9 cellular contexts compared by ENCODE assay signal in the genomic region with DNA sequence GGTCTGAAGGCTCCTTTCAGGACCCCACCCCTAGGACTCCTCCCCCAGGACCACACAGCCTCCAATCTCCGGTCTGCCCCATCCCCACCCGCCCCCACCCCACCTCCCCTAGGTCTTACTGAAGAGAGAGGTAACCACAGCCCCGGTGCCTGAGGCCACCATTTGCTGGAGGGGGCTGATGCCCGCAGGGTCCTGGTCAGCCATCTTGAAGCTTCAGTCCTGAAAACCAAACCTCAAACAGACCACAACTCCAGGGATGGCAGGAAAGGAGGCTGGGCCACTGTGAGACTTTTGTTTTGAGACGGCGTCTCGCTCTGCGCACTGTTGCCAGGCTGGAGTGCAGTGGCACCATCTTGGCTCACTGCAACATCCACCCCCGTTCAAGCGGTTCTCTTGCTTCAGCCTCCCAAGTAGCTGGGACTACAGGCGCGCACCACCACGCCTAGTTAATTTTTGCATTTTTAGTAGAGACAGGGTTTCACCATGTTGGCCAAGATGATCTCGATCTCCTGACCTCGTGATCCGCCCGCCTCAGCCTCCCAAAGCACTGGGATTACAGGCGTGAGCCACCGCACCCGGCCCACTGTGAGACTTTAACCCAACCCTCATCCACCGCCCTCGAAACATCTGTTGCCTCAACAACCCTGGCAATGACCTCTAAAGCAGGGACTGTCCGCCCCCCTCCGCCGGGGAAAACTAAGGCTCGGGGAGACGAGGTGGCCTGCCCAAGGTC. TPM values are rescaled to one million over a fixed set of nuclear protein-coding genes. Genes with fewer than 3 reads are reported as not detected.
DNase-seq lines count a peak whose midpoint lies in the region; ATAC-seq and TF ChIP-seq lines count a peak whose summit lies in the region.
"Had no signal": no experiment of that assay in that cellular context is flagged by ENCODE, and none has a peak within 500 bp of the region (broad histone marks: within the 10 kb centered on the region; RNA-seq: fewer than 3 reads in every experiment).

No MANE protein-coding gene starts in this region.

- peaks cover 32% of the 10 kb centered on the region for H3K36me3 ChIP-seq in adipocyte (ENCODE audit: control insufficient read depth, insufficient read depth, low read length, severe bottlenecking)
- H3K36me3 ChIP-seq in kidney epithelial cell (ENCODE audit: control insufficient read depth, insufficient read depth, low read length), result no peaks in the 10 kb centered on the region
- peaks cover 39% of the 10 kb centered on the region for H3K36me3 ChIP-seq in suprapubic skin

- no peaks in the 10 kb centered on the region for H3K9me3 Mint-ChIP-seq in T-helper 1 cell treated with Interleukin-12 subunit alpha and Interleukin-12 subunit beta and Interleukin-4 antibody, amounts not matched to agents 30 μg/mL and 1 μg/mL, for 36 hours

- ATAC-seq in left lobe of liver, result no peak

- H3K36me3 Mint-ChIP-seq in T-helper 1 cell treated with Interleukin-12 subunit alpha and Interleukin-12 subunit beta and Interleukin-4 antibody, amounts not matched to agents 30 μg/mL and 1 μg/mL, for 36 hours (ENCODE audit: low read depth), result peaks cover 13% of the 10 kb centered on the region

- H3K27me3 Mint-ChIP-seq in T-helper 1 cell treated with Interleukin-12 subunit alpha and Interleukin-12 subunit beta and Interleukin-4 antibody, amounts not matched to agents 30 μg/mL and 1 μg/mL, for 36 hours (ENCODE audit: low read depth), result no peaks in the 10 kb centered on the region

- no peak for TF ChIP-seq POLR2A in suprapubic skin (IDR thresholded peaks at IDR 0.05)

- H3K9me3 ChIP-seq in adipocyte (ENCODE audit: control insufficient read depth, low read length), result no peaks in the 10 kb centered on the region
- H3K9me3 ChIP-seq in suprapubic skin, result no peaks in the 10 kb centered on the region

- WGBS in suprapubic skin, result 68% methylated on average over 25 of the region's 27 CpGs

- H3K4me3 ChIP-seq in adipocyte (ENCODE audit: low read length) (peak overlapping the region; percentile 90), kidney epithelial cell (ENCODE audit: low read depth, low read length) (peak overlapping the region; percentile 92), suprapubic skin (peak overlapping the region; percentile 98)

- H3K4me3 Mint-ChIP-seq in T-helper 1 cell treated with Interleukin-12 subunit alpha and Interleukin-12 subunit beta and Interleukin-4 antibody, amounts not matched to agents 30 μg/mL and 1 μg/mL, for 36 hours, result peak overlapping the region; percentile 85

- TF ChIP-seq CTCF in kidney epithelial cell (IDR thresholded peaks at IDR 0.05; ENCODE audit: insufficient read depth, low read length, poor library complexity, severe bottlenecking) (no peak), suprapubic skin (IDR thresholded peaks at IDR 0.05) (no peak)

- H3K4me1 ChIP-seq in adipocyte (ENCODE audit: control insufficient read depth, insufficient read depth, low read length) (peaks cover 17% of the 10 kb centered on the region), suprapubic skin (peaks cover 38% of the 10 kb centered on the region)

- H3K27me3 ChIP-seq in adipocyte (replicated peaks; ENCODE audit: control insufficient read depth, insufficient read depth, low read length), result no peaks in the 10 kb centered on the region
- H3K27me3 ChIP-seq in kidney epithelial cell (ENCODE audit: control insufficient read depth, insufficient read depth, low read length), result no peaks in the 10 kb centered on the region
- no peaks in the 10 kb centered on the region for H3K27me3 ChIP-seq in suprapubic skin

- H3K27ac ChIP-seq in suprapubic skin, result no peak overlapping the region

- DNase-seq in T-helper 1 cell (no peak), adipocyte (ENCODE audit: low read depth) (no peak), kidney epithelial cell (ENCODE audit: low read depth) (no peak), suprapubic skin (ENCODE audit: low spot score in 2 of 2) (no peak), left lobe of liver (ENCODE audit: low spot score) (no peak), DMS153 treated with DMSO at 0.1 percent for 48 hours (lab: John Stamatoyannopoulos, UW; ENCODE audit: unreplicated experiment) (no peak)
- no peak for DNase-seq in NK-92 treated with Interleukin-12 subunit alpha and Interleukin-12 subunit beta, amount 100 ng/mL, for 24 hours (lab: John Stamatoyannopoulos, UW)

- no peak for TF ChIP-seq EP300 in suprapubic skin (IDR thresholded peaks at IDR 0.05)

- peak overlapping the region; percentile 92 for H3K9ac ChIP-seq in adipocyte (ENCODE audit: low read length)

- peak overlapping the region; percentile 45 for H3K27ac Mint-ChIP-seq in T-helper 1 cell treated with Interleukin-12 subunit alpha and Interleukin-12 subunit beta and Interleukin-4 antibody, amounts not matched to agents 30 μg/mL and 1 μg/mL, for 36 hours

- peaks cover 17% of the 10 kb centered on the region for H3K4me1 Mint-ChIP-seq in T-helper 1 cell treated with Interleukin-12 subunit alpha and Interleukin-12 subunit beta and Interleukin-4 antibody, amounts not matched to agents 30 μg/mL and 1 μg/mL, for 36 hours (ENCODE audit: low read depth)

RNA-seq across cellular contexts. Expression of a gene that starts 1.1 kb away (rescaled TPM):
- 145 and 146 TPM in 2 replicates for total RNA-seq in kidney epithelial cell
- 100 to 1,000 TPM in 3 of 4 donors, 10 to 100 TPM in 1; 94.9 to 132 (median 111) TPM for total RNA-seq in suprapubic skin
- 78.6 TPM for total RNA-seq in left lobe of liver

RNA-seq across cellular contexts. Expression of a gene that starts 15.1 kb away (rescaled TPM):
- total RNA-seq in kidney epithelial cell (3.3 and 12.3 TPM in 2 replicates), suprapubic skin (10 to 100 TPM; 12.6 to 22.0 (median 14.7) TPM), left lobe of liver (not detected)

RNA-seq across cellular contexts. Expression of a gene that starts 21.6 kb away (rescaled TPM):
- total RNA-seq in kidney epithelial cell (521 and 704 TPM in 2 replicates), suprapubic skin (100 to 1,000 TPM; 294 to 451 (median 340) TPM), left lobe of liver (111 TPM)

RNA-seq across cellular contexts. Expression of a gene that starts 40.1 kb away (rescaled TPM):
- total RNA-seq in kidney epithelial cell (12.6 and 16.3 TPM in 2 replicates), suprapubic skin (1 to 10 TPM; 1.2 to 2.6 (median 1.5) TPM), left lobe of liver (0.20 TPM)

RNA-seq across cellular contexts. Expression of a gene that starts 55.6 kb away (rescaled TPM):
- not detected in 2 replicates for total RNA-seq in kidney epithelial cell
- total RNA-seq in suprapubic skin, result under 1 TPM in 3 of 4 donors, not detected in 1; 0.08 to 0.17 (median 0.10) TPM
- 1.8 TPM for total RNA-seq in left lobe of liver
- total RNA-seq: HT-29 had no signal
